Comparison of ENCODE assay signal across 13 cellular contexts in genomic region chr10:117462424-117462792, GRCh38.
DNase-seq lines count a peak whose midpoint lies in the region; ATAC-seq and TF ChIP-seq lines count a peak whose summit lies in the region.
"Had no signal": no experiment of that assay in that cellular context is flagged by ENCODE, and none has a peak within 500 bp of the region (broad histone marks: within the 10 kb centered on the region; RNA-seq: fewer than 3 reads in every experiment).

No MANE protein-coding gene starts in this region.

- peak overlapping the region in 1 of 2 donors; percentile 10 for H3K27ac ChIP-seq in aorta (ENCODE audit: low read depth in 1 of 2, low read length in 2 of 2)
- H3K27ac ChIP-seq: thyroid gland had no signal

- H3K36me3 ChIP-seq in aorta (ENCODE audit: control insufficient read depth in 1 of 2, insufficient read depth in 2 of 2, low read length in 1 of 2) = no peaks in the 10 kb centered on the region
- H3K36me3 ChIP-seq: thyroid gland had no signal

- H3K36me3 Mint-ChIP-seq in activated CD8-positive, alpha-beta T cell treated with anti-CD3 and anti-CD28 coated beads for 36 hours (ENCODE audit: low read depth) = no peaks in the 10 kb centered on the region
- no peaks in the 10 kb centered on the region for H3K36me3 Mint-ChIP-seq in activated CD8-positive, alpha-beta T cell treated with anti-CD3 and anti-CD28 coated beads, Interleukin-2, amount 10 ng/mL, durations not matched to agents 7 days and 5 days (ENCODE audit: low read depth)
- H3K36me3 Mint-ChIP-seq: activated naive CD8-positive, alpha-beta T cell treated with anti-CD3 and anti-CD28 coated beads for 36 hours had no signal

- H3K9me3 Mint-ChIP-seq in activated CD8-positive, alpha-beta T cell treated with anti-CD3 and anti-CD28 coated beads for 36 hours = no peaks in the 10 kb centered on the region
- no peaks in the 10 kb centered on the region for H3K9me3 Mint-ChIP-seq in activated CD8-positive, alpha-beta T cell treated with anti-CD3 and anti-CD28 coated beads, Interleukin-2, amount 10 ng/mL, durations not matched to agents 7 days and 5 days (ENCODE audit: insufficient read depth)
- H3K9me3 Mint-ChIP-seq: activated naive CD8-positive, alpha-beta T cell treated with anti-CD3 and anti-CD28 coated beads for 36 hours had no signal

- POLR2A ChIA-PET in activated CD8-positive, alpha-beta T cell treated with anti-CD3 and anti-CD28 coated beads for 36 hours (lab: Charles Lee) = no interaction called here
- POLR2A ChIA-PET in activated CD8-positive, alpha-beta T cell treated with anti-CD3 and anti-CD28 coated beads, Interleukin-2, amount 10 ng/mL, durations not matched to agents 7 days and 5 days (lab: Charles Lee) = no interaction called here

- peak; percentile 11 for DNase-seq in activated CD8-positive, alpha-beta T cell treated with anti-CD3 and anti-CD28 coated beads for 36 hours
- no peak for DNase-seq in activated CD8-positive, alpha-beta T cell treated with anti-CD3 and anti-CD28 coated beads, Interleukin-2, amount 10 ng/mL, durations not matched to agents 7 days and 5 days
- DNase-seq in astrocyte of the spinal cord (ENCODE audit: low read depth, low spot score) (no peak), kidney tubule cell (ENCODE audit: low spot score) (peak; percentile 46), aorta (no peak), CD1c-positive myeloid dendritic cell (ENCODE audit: extremely low spot score) (no peak), inferior parietal cortex (ENCODE audit: extremely low spot score) (no peak)
- DNase-seq in stimulated activated naive CD4-positive, alpha-beta T cell treated with Interleukin-2 at 50 U/mL for 16 hours (lab: John Stamatoyannopoulos, UW) = no peak
- DNase-seq: activated naive CD8-positive, alpha-beta T cell treated with anti-CD3 and anti-CD28 coated beads for 36 hours; NCI-H1694; RPMI8226; stimulated activated CD4-positive, alpha-beta T cell treated with anti-CD3 and anti-CD28 coated beads, Interleukin-4, amount 100 ng/mL, for 4 hours; thyroid gland had no signal

- H3K27ac Mint-ChIP-seq in activated CD8-positive, alpha-beta T cell treated with anti-CD3 and anti-CD28 coated beads for 36 hours = no peak overlapping the region
- no peak overlapping the region for H3K27ac Mint-ChIP-seq in activated CD8-positive, alpha-beta T cell treated with anti-CD3 and anti-CD28 coated beads, Interleukin-2, amount 10 ng/mL, durations not matched to agents 7 days and 5 days
- H3K27ac Mint-ChIP-seq: activated naive CD8-positive, alpha-beta T cell treated with anti-CD3 and anti-CD28 coated beads for 36 hours had no signal

- CTCF ChIA-PET in activated CD8-positive, alpha-beta T cell treated with anti-CD3 and anti-CD28 coated beads for 36 hours (lab: Charles Lee) = interaction anchor here (2.1 kb wide), 1 partner anchor 13 kb away, joined by 5 read pairs; no protein-coding TSS in a partner anchor
- CTCF ChIA-PET in activated CD8-positive, alpha-beta T cell treated with anti-CD3 and anti-CD28 coated beads, Interleukin-2, amount 10 ng/mL, durations not matched to agents 7 days and 5 days (lab: Charles Lee) = no interaction called here

- H3K27me3 ChIP-seq in aorta (ENCODE audit: control insufficient read depth in 1 of 2, insufficient read depth in 2 of 2, low read length in 1 of 2) = no peaks in the 10 kb centered on the region
- H3K27me3 ChIP-seq: thyroid gland had no signal

- no peak overlapping the region for H3K4me3 ChIP-seq in astrocyte of the spinal cord (ENCODE audit: low read depth, low read length)
- H3K4me3 ChIP-seq in aorta (ENCODE audit: low read length in 2 of 2) = no peak overlapping the region
- H3K4me3 ChIP-seq: thyroid gland had no signal

- H3K4me1 Mint-ChIP-seq in activated CD8-positive, alpha-beta T cell treated with anti-CD3 and anti-CD28 coated beads for 36 hours (ENCODE audit: low read depth) = no peaks in the 10 kb centered on the region
- H3K4me1 Mint-ChIP-seq in activated CD8-positive, alpha-beta T cell treated with anti-CD3 and anti-CD28 coated beads, Interleukin-2, amount 10 ng/mL, durations not matched to agents 7 days and 5 days (ENCODE audit: low read depth) = no peaks in the 10 kb centered on the region
- H3K4me1 Mint-ChIP-seq: activated naive CD8-positive, alpha-beta T cell treated with anti-CD3 and anti-CD28 coated beads for 36 hours had no signal

- no peak for ATAC-seq in activated CD8-positive, alpha-beta T cell treated with anti-CD3 and anti-CD28 coated beads for 36 hours
- no peak for ATAC-seq in activated CD8-positive, alpha-beta T cell treated with anti-CD3 and anti-CD28 coated beads, Interleukin-2, amount 10 ng/mL, durations not matched to agents 7 days and 5 days
- ATAC-seq in aorta (ENCODE audit: low FRiP score) = peak; percentile 16

- in situ Hi-C loops in astrocyte of the spinal cord (cut with HindIII; ENCODE audit: low sequenced_read_pairs) = no loop called here

- WGBS in aorta, 2 donors = 81 to 88% methylated on average over 6 of the region's 6 CpGs

- no peak for TF ChIP-seq CTCF in activated CD8-positive, alpha-beta T cell treated with anti-CD3 and anti-CD28 coated beads for 36 hours (IDR thresholded peaks at IDR 0.05)
- TF ChIP-seq CTCF in astrocyte of the spinal cord (IDR thresholded peaks at IDR 0.05; ENCODE audit: low read depth, low read length) = peak; percentile 33

- H3K27me3 Mint-ChIP-seq in activated CD8-positive, alpha-beta T cell treated with anti-CD3 and anti-CD28 coated beads for 36 hours = peaks cover 3% of the 10 kb centered on the region
- H3K27me3 Mint-ChIP-seq in activated CD8-positive, alpha-beta T cell treated with anti-CD3 and anti-CD28 coated beads, Interleukin-2, amount 10 ng/mL, durations not matched to agents 7 days and 5 days (ENCODE audit: low read depth) = peaks cover 4% of the 10 kb centered on the region
- H3K27me3 Mint-ChIP-seq: activated naive CD8-positive, alpha-beta T cell treated with anti-CD3 and anti-CD28 coated beads for 36 hours had no signal

- no peaks in the 10 kb centered on the region for H3K4me1 ChIP-seq in aorta (ENCODE audit: control insufficient read depth in 1 of 2, insufficient read depth in 2 of 2, low read length in 2 of 2)

- no peak overlapping the region for H3K4me3 Mint-ChIP-seq in activated CD8-positive, alpha-beta T cell treated with anti-CD3 and anti-CD28 coated beads for 36 hours
- no peak overlapping the region for H3K4me3 Mint-ChIP-seq in activated CD8-positive, alpha-beta T cell treated with anti-CD3 and anti-CD28 coated beads, Interleukin-2, amount 10 ng/mL, durations not matched to agents 7 days and 5 days
- H3K4me3 Mint-ChIP-seq: activated naive CD8-positive, alpha-beta T cell treated with anti-CD3 and anti-CD28 coated beads for 36 hours had no signal

- H3K9me3 ChIP-seq in aorta (ENCODE audit: control insufficient read depth, low read length) = no peaks in the 10 kb centered on the region
- H3K9me3 ChIP-seq: thyroid gland had no signal

- intact Hi-C loops in activated CD8-positive, alpha-beta T cell treated with anti-CD3 and anti-CD28 coated beads for 36 hours (cut with micrococcal nuclease) = no loop called here
- intact Hi-C loops in aorta (cut with DNase I) = no loop called here

Comparison
In these comparisons a context has a peak if more than half of its experiments do, and no peak if none do; other contexts are left out.
1. DNase-seq: peak in activated CD8-positive, alpha-beta T cell treated with anti-CD3 and anti-CD28 coated beads for 36 hours (single experiment) and kidney tubule cell (single experiment); none in activated CD8-positive, alpha-beta T cell treated with anti-CD3 and anti-CD28 coated beads, Interleukin-2, amount 10 ng/mL, durations not matched to agents 7 days and 5 days (single experiment), astrocyte of the spinal cord (single experiment), aorta (0 of 2), stimulated activated naive CD4-positive, alpha-beta T cell treated with Interleukin-2 at 50 U/mL for 16 hours (single experiment), CD1c-positive myeloid dendritic cell (single experiment) and inferior parietal cortex (single experiment).